In the genomic region with DNA sequence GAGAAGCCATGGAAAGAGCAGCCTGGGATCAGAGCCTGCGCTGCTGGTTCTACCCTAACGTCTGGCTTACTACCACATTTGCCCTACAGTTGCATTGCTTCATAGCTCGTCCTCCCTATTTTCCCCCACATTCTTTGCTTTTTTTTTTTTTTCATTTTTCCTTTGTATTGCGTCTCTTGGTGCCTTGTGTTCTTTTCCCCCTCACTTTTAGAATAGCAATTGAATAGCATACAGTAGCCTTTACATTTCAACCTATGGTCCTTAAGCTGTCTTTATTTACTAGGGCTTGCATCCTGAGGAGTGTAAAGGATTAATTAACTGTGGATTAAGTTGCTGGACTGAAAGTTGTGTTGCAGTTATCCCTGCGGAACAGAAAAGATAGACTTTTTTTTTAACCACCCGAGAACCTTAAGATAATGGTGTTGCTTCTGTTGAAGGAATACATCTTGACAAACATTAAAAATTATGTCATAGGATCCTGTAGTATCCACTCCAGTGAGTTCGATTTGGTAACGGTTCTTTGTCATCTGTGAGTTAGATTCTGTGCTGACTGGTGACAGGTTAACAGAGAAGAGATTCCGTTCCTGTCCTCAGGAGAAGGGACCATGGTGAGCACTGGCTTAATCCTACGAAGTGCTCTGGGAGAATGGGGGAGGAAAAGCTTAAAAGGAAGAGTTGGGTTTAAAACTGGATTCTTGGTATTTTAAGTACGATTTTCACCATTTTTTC, we compare ENCODE assay signal across 9 cellular contexts.
DNase-seq lines count a peak whose midpoint lies in the region; ATAC-seq, FAIRE-seq and TF ChIP-seq lines count a peak whose summit lies in the region.
"Had no signal": no experiment of that assay in that cellular context is flagged by ENCODE, and none has a peak within 500 bp of the region (broad histone marks: within the 10 kb centered on the region; RNA-seq: fewer than 3 reads in every experiment).

No MANE protein-coding gene starts in this region.

- DNase-seq in Daoy (ENCODE audit: low read depth), result peak; percentile 18
- DNase-seq in HTR-8/SVneo (ENCODE audit: insufficient read length, low spot score), result peak; percentile 14
- DNase-seq in gastrocnemius medialis, result no peak
- DNase-seq in epidermal melanocyte (ENCODE audit: insufficient read length, low spot score), result no peak

- H3K27ac ChIP-seq in VCaP (peak overlapping the region; percentile 98), gastroesophageal sphincter (peak overlapping the region; percentile 93 to 99 (median 98)), gastrocnemius medialis (peak overlapping the region; percentile 83 to 96 (median 95))

- no peak for ATAC-seq in gastroesophageal sphincter
- ATAC-seq in gastrocnemius medialis, result no peak
- ATAC-seq in HG03442 (IDR thresholded peaks at IDR 0.05; ENCODE audit: unreplicated experiment), result no peak
- no peak for ATAC-seq in GM18505 (IDR thresholded peaks at IDR 0.05; ENCODE audit: unreplicated experiment)

- intact Hi-C loops in gastrocnemius medialis (cut with DNase I; ENCODE audit: low total_unique reads), result loop anchor here (10.0 kb wide), 1 partner anchor 1047 kb away; the partner anchor contains the start of gene NLGN1

- H3K4me1 ChIP-seq in gastroesophageal sphincter (peaks cover 0 to 15% (median 3%) of the 10 kb centered on the region in 3 donors), gastrocnemius medialis (peaks cover 24 to 37% of the 10 kb centered on the region in 2 donors)

- TF ChIP-seq CTCF in VCaP (conservative IDR thresholded peaks at IDR 0.05), result no peak
- TF ChIP-seq CTCF in gastroesophageal sphincter (IDR thresholded peaks at IDR 0.05), result no peak
- TF ChIP-seq CTCF in gastrocnemius medialis (IDR thresholded peaks at IDR 0.05 in 4 of 5, conservative IDR thresholded peaks at IDR 0.05 in 1 of 5), result no peak

- 4 to 12% methylated on average over 10 to 11 of the region's 11 CpGs for WGBS in gastroesophageal sphincter (ENCODE audit: low coverage in 1 of 2), 2 donors

- TF ChIP-seq POLR2A in gastroesophageal sphincter (IDR thresholded peaks at IDR 0.05) (no peak), gastrocnemius medialis (IDR thresholded peaks at IDR 0.05) (no peak), GM18505 (IDR thresholded peaks at IDR 0.05; ENCODE audit: borderline replicate concordance, extremely low read depth, insufficient read depth, insufficient read length) (no peak)

- no peak for FAIRE-seq in HTR-8/SVneo (lab: Jason Lieb, UNC)
- FAIRE-seq: TTC549 had no signal

- H3K9me3 ChIP-seq in gastroesophageal sphincter (no peaks in the 10 kb centered on the region), gastrocnemius medialis (no peaks in the 10 kb centered on the region)

- H3K27me3 ChIP-seq in gastroesophageal sphincter (no peaks in the 10 kb centered on the region), gastrocnemius medialis (no peaks in the 10 kb centered on the region)

- in situ Hi-C loops in gastrocnemius medialis (cut with MboI; ENCODE audit: low sequenced_read_pairs in 4 of 4), result no loop called here

- no peaks in the 10 kb centered on the region for H3K36me3 ChIP-seq in gastroesophageal sphincter
- H3K36me3 ChIP-seq in gastrocnemius medialis, result no peaks in the 10 kb centered on the region

- no peak for TF ChIP-seq EP300 in gastroesophageal sphincter (IDR thresholded peaks at IDR 0.05)

- H3K4me3 ChIP-seq in gastroesophageal sphincter (peak overlapping the region; percentile 83 to 87), gastrocnemius medialis (peak overlapping the region; percentile 68 to 90 (median 78))

Comparison
In these comparisons a context has a peak if more than half of its experiments do, and no peak if none do; other contexts are left out.
1. DNase-seq: peak in Daoy (single experiment) and HTR-8/SVneo (single experiment); none in gastrocnemius medialis (0 of 2) and epidermal melanocyte (single experiment).
2. Peak in every context shown above with its lines, with median percentiles within 50 percentile points of each other: H3K27ac ChIP-seq.